In genomic region chr3:44992555-44993470, GRCh38 we compare ENCODE assay signal across 9 cellular contexts. TPM values are rescaled to one million over a fixed set of nuclear protein-coding genes. Genes with fewer than 3 reads are reported as not detected.
DNase-seq lines count a peak whose midpoint lies in the region; ATAC-seq and TF ChIP-seq lines count a peak whose summit lies in the region.
"Had no signal": no experiment of that assay in that cellular context is flagged by ENCODE, and none has a peak within 500 bp of the region (broad histone marks: within the 10 kb centered on the region; RNA-seq: fewer than 3 reads in every experiment).

No MANE protein-coding gene starts in this region.

- TF ChIP-seq EP300 in tibial nerve (IDR thresholded peaks at IDR 0.05) = no peak

- H3K9me3 ChIP-seq in right atrium auricular region (no peaks in the 10 kb centered on the region), tibial nerve (no peaks in the 10 kb centered on the region)

- TF ChIP-seq CTCF in GM12875 (IDR thresholded peaks at IDR 0.05; ENCODE audit: borderline replicate concordance, insufficient read depth, low read depth, low read length) = peak; percentile 67; the same call in 1 of the 2 replicates
- peak; percentile 30 to 71 for TF ChIP-seq CTCF in right atrium auricular region (IDR thresholded peaks at IDR 0.05)
- peak; percentile 31 to 51 (median 42) for TF ChIP-seq CTCF in tibial nerve (IDR thresholded peaks at IDR 0.05)
- no peak for TF ChIP-seq CTCF in lower leg skin (IDR thresholded peaks at IDR 0.05)

- H3K36me3 ChIP-seq in right atrium auricular region (peaks cover 23% of the 10 kb centered on the region), tibial nerve (peaks cover 0 to 44% (median 0%) of the 10 kb centered on the region in 3 donors)

- peak overlapping the region in 1 of 3 donors; percentile 19 for H3K4me3 Mint-ChIP-seq in T-cell
- H3K4me3 Mint-ChIP-seq: dendritic cell treated with granulocyte-macrophage colony-stimulating factor and Interleukin-4, amounts not matched to agents 40 ng/mL and 50 ng/mL, for 4 days had no signal

- H3K27me3 ChIP-seq in right atrium auricular region = no peaks in the 10 kb centered on the region
- H3K27me3 ChIP-seq in tibial nerve = no peaks in the 10 kb centered on the region

- H3K9me3 Mint-ChIP-seq in T-cell = no peaks in the 10 kb centered on the region
- H3K9me3 Mint-ChIP-seq: dendritic cell treated with granulocyte-macrophage colony-stimulating factor and Interleukin-4, amounts not matched to agents 40 ng/mL and 50 ng/mL, for 4 days had no signal

- H3K4me1 Mint-ChIP-seq in T-cell = peaks cover 55 to 81% (median 76%) of the 10 kb centered on the region in 3 donors

- DNase-seq in A172 (ENCODE audit: low spot score) (peak; percentile 44), T-cell (peak in 6 of 34 experiments; percentile 6 to 20 (median 12)), right atrium auricular region (ENCODE audit: low spot score) (no peak), tibial nerve (ENCODE audit: low spot score in 2 of 2) (no peak), nucleus accumbens (lab: John Stamatoyannopoulos, UW) (no peak), NCI-H1105 (lab: John Stamatoyannopoulos, UW) (no peak), lower leg skin (ENCODE audit: low spot score in 2 of 2) (no peak)

- peaks cover 57% of the 10 kb centered on the region for H3K36me3 Mint-ChIP-seq in T-cell

- ATAC-seq in T-cell (replicated peaks in 1 of 4) = peak in 3 of 4 experiments; percentile 29 to 44 (median 31)

- H3K27me3 Mint-ChIP-seq in T-cell = no peaks in the 10 kb centered on the region
- H3K27me3 Mint-ChIP-seq: dendritic cell treated with granulocyte-macrophage colony-stimulating factor and Interleukin-4, amounts not matched to agents 40 ng/mL and 50 ng/mL, for 4 days had no signal

- H3K4me1 ChIP-seq in right atrium auricular region (peaks cover 0 to 36% of the 10 kb centered on the region in 2 donors), tibial nerve (peaks cover 0 to 47% (median 21%) of the 10 kb centered on the region in 4 donors)

- TF ChIP-seq POLR2A in tibial nerve (IDR thresholded peaks at IDR 0.05) (no peak), lower leg skin (IDR thresholded peaks at IDR 0.05) (no peak)

- H3K27ac Mint-ChIP-seq in T-cell = peak overlapping the region; percentile 61 to 69
- H3K27ac Mint-ChIP-seq: dendritic cell treated with granulocyte-macrophage colony-stimulating factor and Interleukin-4, amounts not matched to agents 40 ng/mL and 50 ng/mL, for 4 days had no signal

- 64 to 66% methylated on average over 7 of the region's 7 CpGs for WGBS in tibial nerve, 2 donors
- 43 to 49% methylated on average over 7 of the region's 7 CpGs for WGBS in lower leg skin, 2 donors

- POLR2A ChIA-PET in T-cell (lab: Charles Lee) = interaction anchor here in 1 of 2 donors (0.6 kb wide), 1 partner anchor 1083 kb away, joined by 3 read pairs; no protein-coding TSS in a partner anchor

- H3K27ac ChIP-seq in right atrium auricular region (peak overlapping the region in 1 of 2 donors; percentile 28), tibial nerve (peak overlapping the region in 3 of 4 donors; percentile 1 to 75 (median 60))

- CTCF ChIA-PET in T-cell (lab: Charles Lee) = interaction anchor here (1.0 to 1.4 kb wide), 4 partner anchors 10 to 18 kb away, joined by 3 read pairs; no protein-coding TSS in a partner anchor

- intact Hi-C loops in lower leg skin (cut with DNase I; ENCODE audit: low total_unique reads) = no loop called here

- H3K4me3 ChIP-seq in GM12875 (ENCODE audit: low read depth, low read length) = no peak overlapping the region
- no peak overlapping the region for H3K4me3 ChIP-seq in right atrium auricular region
- no peak overlapping the region for H3K4me3 ChIP-seq in tibial nerve
- no peak overlapping the region for H3K4me3 ChIP-seq in lower leg skin (ENCODE audit: low read depth, poor library complexity, severe bottlenecking)

RNA-seq across cellular contexts. Expression of gene EXOSC7, which starts 16.8 kb away (rescaled TPM):
- 62.5 and 65.0 TPM in 2 replicates for total RNA-seq in A172 (2014; rRNA removed; shearing (Covaris generic))
- total RNA-seq in T-cell = 10 to 100 TPM; 27.7 to 44.3 (median 42.0) TPM
- total RNA-seq in right atrium auricular region = 10 to 100 TPM; 38.9 to 52.5 TPM
- 10 to 100 TPM; 48.3 to 67.7 (median 64.2) TPM for total RNA-seq in tibial nerve
- 100 to 1,000 TPM in 3 of 4 donors, 10 to 100 TPM in 1; 77.4 to 178 (median 133) TPM for total RNA-seq in lower leg skin

RNA-seq across cellular contexts. Expression of gene ZDHHC3, which starts 16.8 kb away (rescaled TPM):
- total RNA-seq in A172 (2014; rRNA removed; shearing (Covaris generic)) = 55.2 and 56.2 TPM in 2 replicates
- total RNA-seq in T-cell (10 to 100 TPM; 38.8 to 53.9 (median 44.5) TPM), right atrium auricular region (10 to 100 TPM; 40.6 to 60.5 TPM), tibial nerve (100 to 1,000 TPM in 3 of 4 donors, 10 to 100 TPM in 1; 98.4 to 139 (median 117) TPM), lower leg skin (100 to 1,000 TPM; 146 to 177 (median 159) TPM)

RNA-seq across cellular contexts. Expression of gene CLEC3B, which starts 33.3 kb away (rescaled TPM):
- total RNA-seq in A172 (2014; rRNA removed; shearing (Covaris generic)) = not detected in 2 replicates
- total RNA-seq in T-cell (1 to 10 TPM in 2 of 5 donors, under 1 TPM in 3; 0.55 to 1.6 (median 0.66) TPM), right atrium auricular region (100 to 1,000 TPM; 138 to 180 TPM), tibial nerve (100 to 1,000 TPM; 137 to 819 (median 340) TPM), lower leg skin (100 to 1,000 TPM in 1 of 4 donors, 10 to 100 TPM in 3; 15.0 to 113 (median 29.8) TPM)

Comparison
In these comparisons a context has a peak if more than half of its experiments do, and no peak if none do; other contexts are left out.
1. CTCF ChIP-seq: peak in GM12875 (single experiment), right atrium auricular region (2 of 2) and tibial nerve (5 of 5); none in lower leg skin (0 of 3).
2. RNA of gene CLEC3B, which starts 33.3 kb away (total RNA-seq): 137 to 819 TPM in tibial nerve, 138 to 180 TPM in right atrium auricular region and 15.0 to 113 TPM in lower leg skin; 0.55 to 1.6 TPM in T-cell and not detected in A172; every median in the first group is over 4 times any median in the second.